ENCODE assay signal across 1 cellular context in genomic region chr7:43781726-43782607, GRCh38.
TF ChIP-seq lines count a peak whose summit lies in the region.

No MANE protein-coding gene starts in this region.

TF ChIP-seq in HepG2, 621 proteins besides CTCF, POLR2A, EP300 and RAD21 (continued from another document and continues in another):
- TF ChIP-seq ARID5B (CRISPR knock-in tag; IDR thresholded peaks at IDR 0.05) (peak; percentile 90), ZNF562 (CRISPR knock-in tag; IDR thresholded peaks at IDR 0.05; ENCODE audit: borderline replicate concordance) (no peak), ZMYM2 (CRISPR knock-in tag; IDR thresholded peaks at IDR 0.05) (peak; percentile 85), ZFYVE20 (CRISPR knock-in tag; IDR thresholded peaks at IDR 0.05; ENCODE audit: borderline replicate concordance, low read depth) (no peak), ZBTB21 (CRISPR knock-in tag; IDR thresholded peaks at IDR 0.05) (no peak), BCLAF1 (IDR thresholded peaks at IDR 0.05) (no peak), EHMT2 (IDR thresholded peaks at IDR 0.05; ENCODE audit: borderline replicate concordance, low read depth, low read length) (peak; percentile 16; the same call in 1 of the 2 replicates), NCOR1 (IDR thresholded peaks at IDR 0.05; ENCODE audit: borderline replicate concordance, low read length) (peak; percentile 91), ZNF225 (CRISPR knock-in tag; IDR thresholded peaks at IDR 0.05) (no peak), MAX (IDR thresholded peaks at IDR 0.05) (peak; percentile 50), ZNF784 (CRISPR knock-in tag; IDR thresholded peaks at IDR 0.05; ENCODE audit: borderline replicate concordance) (no peak), ZNF362 (CRISPR knock-in tag; IDR thresholded peaks at IDR 0.05; ENCODE audit: borderline replicate concordance) (no peak), SIX4 (CRISPR knock-in tag; IDR thresholded peaks at IDR 0.05) (no peak), CEBPB (IDR thresholded peaks at IDR 0.05; ENCODE audit: borderline replicate concordance, low read depth, low read length) (no peak), ZNF510 (CRISPR knock-in tag; IDR thresholded peaks at IDR 0.05; ENCODE audit: low read depth) (0 out of 2 replicates have a peak, but pooled peaks have one; percentile 38), FOXA3 (CRISPR knock-in tag; IDR thresholded peaks at IDR 0.05) (peak; percentile 57; the same call in 1 of the 2 replicates), MEF2D (CRISPR knock-in tag; IDR thresholded peaks at IDR 0.05) (peak; percentile 66; the same call in 1 of the 2 replicates), ZBTB7B (CRISPR knock-in tag; IDR thresholded peaks at IDR 0.05) (peak; percentile 54; the same call in 1 of the 2 replicates), LCORL (IDR thresholded peaks at IDR 0.05) (no peak), LCORL (CRISPR knock-in tag; IDR thresholded peaks at IDR 0.05) (peak; percentile 45; the same call in 1 of the 2 replicates), ARID4A (CRISPR knock-in tag; IDR thresholded peaks at IDR 0.05; ENCODE audit: borderline replicate concordance) (peak; percentile 50; the same call in 1 of the 2 replicates), ZSCAN29 (CRISPR knock-in tag; conservative IDR thresholded peaks at IDR 0.05) (0 out of 2 replicates have a peak, but pooled peaks have one; percentile 35), MIER2 (CRISPR knock-in tag; IDR thresholded peaks at IDR 0.05) (no peak), ZNF687 (CRISPR knock-in tag; IDR thresholded peaks at IDR 0.05) (peak; percentile 14; the same call in 1 of the 2 replicates), MBNL3 (CRISPR knock-in tag; conservative IDR thresholded peaks at IDR 0.05) (no peak), MEIS2 (CRISPR knock-in tag; IDR thresholded peaks at IDR 0.05) (peak; percentile 85), NFRKB (IDR thresholded peaks at IDR 0.05) (no peak), CHD4 (IDR thresholded peaks at IDR 0.05; ENCODE audit: borderline replicate concordance, low read length) (peak; percentile 71; the same call in 1 of the 2 replicates), SKIL (CRISPR knock-in tag; IDR thresholded peaks at IDR 0.05; ENCODE audit: borderline replicate concordance) (peak; percentile 69; the same call in 1 of the 2 replicates), SP140L (CRISPR knock-in tag; IDR thresholded peaks at IDR 0.05; ENCODE audit: borderline replicate concordance) (peak; percentile 56; the same call in 1 of the 2 replicates), ZNF281 (CRISPR knock-in tag; IDR thresholded peaks at IDR 0.05; ENCODE audit: borderline replicate concordance) (peak; percentile 63), THAP11 (CRISPR knock-in tag; IDR thresholded peaks at IDR 0.05) (peak; percentile 50), NR2F2 (IDR thresholded peaks at IDR 0.05; ENCODE audit: borderline replicate concordance, low read depth) (peak; percentile 40; the same call in 1 of the 2 replicates), ZNF292 (CRISPR knock-in tag; IDR thresholded peaks at IDR 0.05; ENCODE audit: borderline replicate concordance, low read depth) (peak; percentile 56; the same call in 1 of the 2 replicates)
